Comparison of ENCODE assay signal across 9 cellular contexts in genomic region chr1:985126-985525, GRCh38. TPM values are rescaled to one million over a fixed set of nuclear protein-coding genes. Genes with fewer than 3 reads are reported as not detected.
"Had no signal": no experiment of that assay in that cellular context is flagged by ENCODE, and none has a peak within 500 bp of the region (broad histone marks: within the 10 kb centered on the region; RNA-seq: fewer than 3 reads in every experiment).

No MANE protein-coding gene starts in this region.

- ATAC-seq: HepG2, K562 had no signal

- H3K4me1 ChIP-seq: HAP-1 had no signal

- H3K27ac ChIP-seq: GM23248, HL-60 had no signal

- H2AFZ ChIP-seq: GM23248 had no signal

- H3K36me3 ChIP-seq: HAP-1 had no signal

- H3K4me3 ChIP-seq: GM23248, HAP-1, K562 had no signal

- H3K9me3 Mint-ChIP-seq: HFFc6 had no signal

- H3K9me3 ChIP-seq: HAP-1 had no signal

- DNase-seq: GM23248, GOT3, H7, HFFc6, IMR-90 had no signal

- H3K27ac Mint-ChIP-seq: HFFc6 had no signal

- H3K4me3 Mint-ChIP-seq: HFFc6 had no signal

- H3K9ac ChIP-seq: GM23248 had no signal

RNA-seq across cellular contexts. Expression of gene PERM1, which starts 3.2 kb away (rescaled TPM):
- total RNA-seq: GM23248, H7, IMR-90, K562 had no signal
- polyA plus RNA-seq: IMR-90, K562 had no signal
